8 cellular contexts compared by ENCODE assay signal in the genomic region with DNA sequence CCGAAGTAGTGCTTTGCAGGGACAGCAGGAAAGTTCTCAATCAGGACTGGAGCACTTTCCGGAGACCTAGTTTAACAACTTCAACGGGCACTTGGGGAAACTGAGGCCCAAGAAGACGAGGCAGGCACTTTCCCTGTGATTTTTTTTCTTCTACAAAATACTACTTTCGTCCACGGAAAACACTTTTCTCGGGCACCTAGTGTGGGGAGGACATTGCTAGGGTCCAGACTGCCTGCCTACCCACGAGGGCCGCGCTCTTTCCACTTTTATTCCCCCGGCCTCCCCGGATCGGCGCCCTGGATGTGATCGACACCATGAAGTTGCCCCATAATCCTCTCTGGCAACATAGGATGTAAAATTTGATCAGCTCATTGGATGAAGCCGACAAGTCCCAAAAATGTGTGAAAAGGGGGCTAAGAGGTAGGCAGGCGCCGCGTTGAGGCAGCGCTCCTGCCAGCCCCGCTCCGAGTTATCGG.
DNase-seq lines count a peak whose midpoint lies in the region; ATAC-seq and TF ChIP-seq lines count a peak whose summit lies in the region.

No MANE protein-coding gene starts in this region.

- H3K4me3 Mint-ChIP-seq in endothelial cell (ENCODE audit: unreplicated experiment), result peak overlapping the region; percentile 65
- peak overlapping the region; percentile 73 for H3K4me3 Mint-ChIP-seq in progenitor cell of endocrine pancreas (ENCODE audit: low read depth)

- DNase-seq in endothelial cell (ENCODE audit: low spot score), result no peak
- DNase-seq in progenitor cell of endocrine pancreas (ENCODE audit: low spot score, unreplicated experiment), result no peak
- no peak for DNase-seq in DMS114 treated with DMSO at 0.1 percent for 48 hours (lab: John Stamatoyannopoulos, UW; ENCODE audit: unreplicated experiment)
- DNase-seq in NCI-H1436 (lab: John Stamatoyannopoulos, UW), result no peak

- H3K27me3 Mint-ChIP-seq in endothelial cell (ENCODE audit: unreplicated experiment), result no peaks in the 10 kb centered on the region
- peaks cover 23% of the 10 kb centered on the region for H3K27me3 Mint-ChIP-seq in progenitor cell of endocrine pancreas

- TF ChIP-seq CTCF in endothelial cell (IDR thresholded peaks at IDR 0.05; ENCODE audit: unreplicated experiment) (no peak), progenitor cell of endocrine pancreas (IDR thresholded peaks at IDR 0.05; ENCODE audit: unreplicated experiment) (no peak)

- ATAC-seq in GM18909 (IDR thresholded peaks at IDR 0.05; ENCODE audit: poor library complexity, unreplicated experiment) (peak; percentile 18), HG03354 (IDR thresholded peaks at IDR 0.05; ENCODE audit: poor library complexity, severe bottlenecking, unreplicated experiment) (peak; percentile 18), HG03097 (IDR thresholded peaks at IDR 0.05; ENCODE audit: low FRiP score, unreplicated experiment) (no peak), GM18907 (IDR thresholded peaks at IDR 0.05; ENCODE audit: unreplicated experiment) (no peak)

- H3K9me3 Mint-ChIP-seq in endothelial cell (ENCODE audit: unreplicated experiment) (no peaks in the 10 kb centered on the region), progenitor cell of endocrine pancreas (ENCODE audit: low read depth) (no peaks in the 10 kb centered on the region)

- no peaks in the 10 kb centered on the region for H3K4me1 Mint-ChIP-seq in endothelial cell (ENCODE audit: unreplicated experiment)
- H3K4me1 Mint-ChIP-seq in progenitor cell of endocrine pancreas (ENCODE audit: low read depth), result peaks cover 12% of the 10 kb centered on the region

- H3K36me3 Mint-ChIP-seq in endothelial cell (ENCODE audit: low read depth, unreplicated experiment) (no peaks in the 10 kb centered on the region), progenitor cell of endocrine pancreas (ENCODE audit: insufficient read depth) (no peaks in the 10 kb centered on the region)

- H3K27ac Mint-ChIP-seq in endothelial cell (ENCODE audit: unreplicated experiment), result no peak overlapping the region
- no peak overlapping the region for H3K27ac Mint-ChIP-seq in progenitor cell of endocrine pancreas

Comparison
In these comparisons a context has a peak if more than half of its experiments do, and no peak if none do; other contexts are left out.
1. ATAC-seq: peak in GM18909 (single experiment) and HG03354 (single experiment); none in HG03097 (single experiment) and GM18907 (single experiment).